In the genomic region with DNA sequence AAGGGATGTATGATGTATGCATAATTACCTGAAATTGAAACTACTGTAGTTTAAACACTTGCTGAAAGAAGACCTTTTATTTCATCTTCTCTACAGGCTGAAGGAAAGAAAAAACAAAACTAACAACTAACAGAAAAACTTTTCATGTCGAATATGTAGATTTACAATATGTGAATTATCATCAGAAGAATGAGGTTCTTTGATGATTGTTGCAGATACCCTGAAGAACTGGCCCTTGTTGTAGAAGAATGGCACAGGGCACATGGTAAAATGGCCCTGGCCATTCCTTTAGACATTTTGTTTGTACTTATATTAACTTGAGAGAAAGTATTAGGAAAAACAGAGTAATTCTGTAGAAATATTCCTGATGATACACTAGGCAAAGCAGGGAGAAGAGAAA, we compare ENCODE assay signal across 17 cellular contexts.
DNase-seq lines count a peak whose midpoint lies in the region; TF ChIP-seq lines count a peak whose summit lies in the region.
"Had no signal": no experiment of that assay in that cellular context is flagged by ENCODE, and none has a peak within 500 bp of the region (broad histone marks: within the 10 kb centered on the region; RNA-seq: fewer than 3 reads in every experiment).

No MANE protein-coding gene starts in this region.

- peaks cover 28% of the 10 kb centered on the region for H3K4me1 Mint-ChIP-seq in activated CD4-positive, alpha-beta T cell treated with anti-CD3 and anti-CD28 coated beads, Interleukin-2, amount 10 ng/mL, durations not matched to agents 24 days and 14 days
- H3K4me1 Mint-ChIP-seq in activated CD4-positive, alpha-beta T cell treated with anti-CD3 and anti-CD28 coated beads, Interleukin-2, amount 10 ng/mL, durations not matched to agents 7 days and 5 days, result peaks cover 16% of the 10 kb centered on the region
- peaks cover 20% of the 10 kb centered on the region for H3K4me1 Mint-ChIP-seq in activated naive CD4-positive, alpha-beta T cell treated with anti-CD3 and anti-CD28 coated beads, Interleukin-2, amount 50 U/mL, for 24 hours
- peaks cover 36% of the 10 kb centered on the region for H3K4me1 Mint-ChIP-seq in activated CD4-positive, alpha-beta memory T cell treated with anti-CD3 and anti-CD28 coated beads, Interleukin-2, amount 10 ng/mL, durations not matched to agents 7 days and 5 days
- H3K4me1 Mint-ChIP-seq in progenitor cell of endocrine pancreas (ENCODE audit: low read depth) (peaks cover 11% of the 10 kb centered on the region), Caco-2 (ENCODE audit: low read depth, unreplicated experiment) (no peaks in the 10 kb centered on the region)

- POLR2A ChIA-PET in activated CD4-positive, alpha-beta T cell treated with anti-CD3 and anti-CD28 coated beads, Interleukin-2, amount 10 ng/mL, durations not matched to agents 7 days and 5 days (lab: Charles Lee), result no interaction called here
- POLR2A ChIA-PET in activated CD4-positive, alpha-beta memory T cell treated with anti-CD3 and anti-CD28 coated beads, Interleukin-2, amount 10 ng/mL, durations not matched to agents 7 days and 5 days (lab: Charles Lee), result interaction anchor here (1.5 kb wide), 1 partner anchor 115 kb away, joined by 3 read pairs; no protein-coding TSS in a partner anchor
- POLR2A ChIA-PET in Caco-2 (lab: Charles Lee), result interaction anchor here (0.6 kb wide), 1 partner anchor 276 kb away, joined by 5 read pairs; no protein-coding TSS in a partner anchor

- TF ChIP-seq CTCF in progenitor cell of endocrine pancreas (IDR thresholded peaks at IDR 0.05; ENCODE audit: unreplicated experiment) (no peak), Caco-2 (IDR thresholded peaks at IDR 0.05; ENCODE audit: insufficient read depth in 1 of 2, low read depth in 1 of 2, low read length in 1 of 2, severe bottlenecking in 1 of 2, unreplicated experiment in 1 of 2) (no peak)

- H3K27me3 Mint-ChIP-seq in activated CD4-positive, alpha-beta T cell treated with anti-CD3 and anti-CD28 coated beads, Interleukin-2, amount 10 ng/mL, durations not matched to agents 24 days and 14 days, result no peaks in the 10 kb centered on the region
- H3K27me3 Mint-ChIP-seq in activated CD4-positive, alpha-beta T cell treated with anti-CD3 and anti-CD28 coated beads, Interleukin-2, amount 10 ng/mL, durations not matched to agents 7 days and 5 days, result no peaks in the 10 kb centered on the region
- no peaks in the 10 kb centered on the region for H3K27me3 Mint-ChIP-seq in activated naive CD4-positive, alpha-beta T cell treated with anti-CD3 and anti-CD28 coated beads, Interleukin-2, amount 50 U/mL, for 24 hours
- no peaks in the 10 kb centered on the region for H3K27me3 Mint-ChIP-seq in activated CD4-positive, alpha-beta memory T cell treated with anti-CD3 and anti-CD28 coated beads, Interleukin-2, amount 10 ng/mL, durations not matched to agents 7 days and 5 days
- H3K27me3 Mint-ChIP-seq in progenitor cell of endocrine pancreas, result peaks cover 10% of the 10 kb centered on the region
- no peaks in the 10 kb centered on the region for H3K27me3 Mint-ChIP-seq in Caco-2 (ENCODE audit: insufficient read depth, unreplicated experiment)
- H3K27me3 Mint-ChIP-seq: CD4-positive, CD25-positive, alpha-beta regulatory T cell had no signal

- no peak overlapping the region for H3K4me3 ChIP-seq in Caco-2 (ENCODE audit: low read depth, low read length)
- H3K4me3 ChIP-seq: BLaER1 treated with 17β-estradiol and CSF1 and Interleukin-3, amounts not matched to agents 10 nM and 100 nM; GM23248 had no signal

- no peak for DNase-seq in activated CD4-positive, alpha-beta T cell treated with anti-CD3 and anti-CD28 coated beads, Interleukin-2, amount 10 ng/mL, durations not matched to agents 24 days and 14 days
- DNase-seq in activated CD4-positive, alpha-beta T cell treated with anti-CD3 and anti-CD28 coated beads, Interleukin-2, amount 10 ng/mL, durations not matched to agents 7 days and 5 days, result no peak
- no peak for DNase-seq in activated naive CD4-positive, alpha-beta T cell treated with anti-CD3 and anti-CD28 coated beads, Interleukin-2, amount 50 U/mL, for 16 hours
- no peak for DNase-seq in activated CD4-positive, alpha-beta memory T cell treated with anti-CD3 and anti-CD28 coated beads, Interleukin-2, amount 10 ng/mL, durations not matched to agents 7 days and 5 days
- DNase-seq in progenitor cell of endocrine pancreas (ENCODE audit: low spot score, unreplicated experiment) (no peak), posterior cingulate gyrus (no peak), Caco-2 (no peak)
- DNase-seq: ACHN, Calu3, DMS 273 treated with DMSO at 0.1 percent for 48 hours, DMS79, EL, GM23248, H7 had no signal

- H3K36me3 Mint-ChIP-seq in activated CD4-positive, alpha-beta T cell treated with anti-CD3 and anti-CD28 coated beads, Interleukin-2, amount 10 ng/mL, durations not matched to agents 24 days and 14 days (ENCODE audit: low read depth), result no peaks in the 10 kb centered on the region
- no peaks in the 10 kb centered on the region for H3K36me3 Mint-ChIP-seq in activated CD4-positive, alpha-beta T cell treated with anti-CD3 and anti-CD28 coated beads, Interleukin-2, amount 10 ng/mL, durations not matched to agents 7 days and 5 days (ENCODE audit: low read depth)
- H3K36me3 Mint-ChIP-seq in activated naive CD4-positive, alpha-beta T cell treated with anti-CD3 and anti-CD28 coated beads, Interleukin-2, amount 50 U/mL, for 24 hours, result no peaks in the 10 kb centered on the region
- no peaks in the 10 kb centered on the region for H3K36me3 Mint-ChIP-seq in activated CD4-positive, alpha-beta memory T cell treated with anti-CD3 and anti-CD28 coated beads, Interleukin-2, amount 10 ng/mL, durations not matched to agents 7 days and 5 days (ENCODE audit: low read depth)
- H3K36me3 Mint-ChIP-seq in progenitor cell of endocrine pancreas (ENCODE audit: insufficient read depth) (no peaks in the 10 kb centered on the region), Caco-2 (ENCODE audit: insufficient read depth, unreplicated experiment) (no peaks in the 10 kb centered on the region)

- H3K9me3 ChIP-seq in Caco-2, result no peaks in the 10 kb centered on the region
- H3K9me3 ChIP-seq: BLaER1 treated with 17β-estradiol and CSF1 and Interleukin-3, amounts not matched to agents 10 nM and 100 nM had no signal

- H3K27me3 ChIP-seq in Caco-2 (replicated peaks; ENCODE audit: control insufficient read depth, insufficient read depth, low read length), result no peaks in the 10 kb centered on the region
- H3K27me3 ChIP-seq: BLaER1 treated with 17β-estradiol and CSF1 and Interleukin-3, amounts not matched to agents 10 nM and 100 nM had no signal

- CTCF ChIA-PET in activated CD4-positive, alpha-beta T cell treated with anti-CD3 and anti-CD28 coated beads, Interleukin-2, amount 10 ng/mL, durations not matched to agents 7 days and 5 days (lab: Charles Lee), result interaction anchor here (1.2 to 1.3 kb wide), 2 partner anchors 10 to 48 kb away, joined by 3 to 4 read pairs; no protein-coding TSS in a partner anchor
- CTCF ChIA-PET in activated CD4-positive, alpha-beta memory T cell treated with anti-CD3 and anti-CD28 coated beads, Interleukin-2, amount 10 ng/mL, durations not matched to agents 7 days and 5 days (lab: Charles Lee), result interaction anchor here (0.6 kb wide), 1 partner anchor 271 kb away, joined by 3 read pairs; no protein-coding TSS in a partner anchor
- CTCF ChIA-PET in Caco-2 (lab: Charles Lee), result no interaction called here

- peak overlapping the region; percentile 31 for H3K27ac Mint-ChIP-seq in activated CD4-positive, alpha-beta T cell treated with anti-CD3 and anti-CD28 coated beads, Interleukin-2, amount 10 ng/mL, durations not matched to agents 24 days and 14 days
- H3K27ac Mint-ChIP-seq in activated CD4-positive, alpha-beta T cell treated with anti-CD3 and anti-CD28 coated beads, Interleukin-2, amount 10 ng/mL, durations not matched to agents 7 days and 5 days, result no peak overlapping the region
- peak overlapping the region; percentile 15 for H3K27ac Mint-ChIP-seq in activated naive CD4-positive, alpha-beta T cell treated with anti-CD3 and anti-CD28 coated beads, Interleukin-2, amount 50 U/mL, for 24 hours
- H3K27ac Mint-ChIP-seq in activated CD4-positive, alpha-beta memory T cell treated with anti-CD3 and anti-CD28 coated beads, Interleukin-2, amount 10 ng/mL, durations not matched to agents 7 days and 5 days, result peak overlapping the region; percentile 68
- H3K27ac Mint-ChIP-seq in progenitor cell of endocrine pancreas (peak overlapping the region; percentile 0), Caco-2 (ENCODE audit: unreplicated experiment) (no peak overlapping the region)
- H3K27ac Mint-ChIP-seq: CD4-positive, CD25-positive, alpha-beta regulatory T cell had no signal

- H3K4me1 ChIP-seq in Caco-2, result peaks cover 14% of the 10 kb centered on the region; the same call in 1 of the 2 replicates

- BruUV-seq in Caco-2 (replicated peaks; lab: Mats Ljungman, UMichigan), result no TSS peak

- H3K9me3 Mint-ChIP-seq in activated CD4-positive, alpha-beta T cell treated with anti-CD3 and anti-CD28 coated beads, Interleukin-2, amount 10 ng/mL, durations not matched to agents 24 days and 14 days, result peaks cover 3% of the 10 kb centered on the region
- H3K9me3 Mint-ChIP-seq in activated CD4-positive, alpha-beta T cell treated with anti-CD3 and anti-CD28 coated beads, Interleukin-2, amount 10 ng/mL, durations not matched to agents 7 days and 5 days, result no peaks in the 10 kb centered on the region
- no peaks in the 10 kb centered on the region for H3K9me3 Mint-ChIP-seq in activated naive CD4-positive, alpha-beta T cell treated with anti-CD3 and anti-CD28 coated beads, Interleukin-2, amount 50 U/mL, for 24 hours
- no peaks in the 10 kb centered on the region for H3K9me3 Mint-ChIP-seq in activated CD4-positive, alpha-beta memory T cell treated with anti-CD3 and anti-CD28 coated beads, Interleukin-2, amount 10 ng/mL, durations not matched to agents 7 days and 5 days
- H3K9me3 Mint-ChIP-seq in progenitor cell of endocrine pancreas (ENCODE audit: low read depth) (no peaks in the 10 kb centered on the region), Caco-2 (ENCODE audit: unreplicated experiment) (no peaks in the 10 kb centered on the region)

- no peaks in the 10 kb centered on the region for H3K36me3 ChIP-seq in Caco-2 (ENCODE audit: control insufficient read depth, insufficient read depth, low read length)
- H3K36me3 ChIP-seq: BLaER1 treated with 17β-estradiol and CSF1 and Interleukin-3, amounts not matched to agents 10 nM and 100 nM had no signal

- H3K4me3 Mint-ChIP-seq in activated CD4-positive, alpha-beta T cell treated with anti-CD3 and anti-CD28 coated beads, Interleukin-2, amount 10 ng/mL, durations not matched to agents 24 days and 14 days, result peak overlapping the region; percentile 7
- H3K4me3 Mint-ChIP-seq in activated CD4-positive, alpha-beta T cell treated with anti-CD3 and anti-CD28 coated beads, Interleukin-2, amount 10 ng/mL, durations not matched to agents 7 days and 5 days, result no peak overlapping the region
- H3K4me3 Mint-ChIP-seq in activated naive CD4-positive, alpha-beta T cell treated with anti-CD3 and anti-CD28 coated beads, Interleukin-2, amount 50 U/mL, for 24 hours, result no peak overlapping the region
- no peak overlapping the region for H3K4me3 Mint-ChIP-seq in activated CD4-positive, alpha-beta memory T cell treated with anti-CD3 and anti-CD28 coated beads, Interleukin-2, amount 10 ng/mL, durations not matched to agents 7 days and 5 days
- H3K4me3 Mint-ChIP-seq in progenitor cell of endocrine pancreas (ENCODE audit: low read depth) (no peak overlapping the region), Caco-2 (ENCODE audit: unreplicated experiment) (no peak overlapping the region)
- H3K4me3 Mint-ChIP-seq: CD4-positive, CD25-positive, alpha-beta regulatory T cell had no signal

- intact Hi-C loops in activated CD4-positive, alpha-beta T cell treated with anti-CD3 and anti-CD28 coated beads, Interleukin-2, amount 10 ng/mL, durations not matched to agents 24 days and 14 days (cut with micrococcal nuclease), result loop anchor here (5.0 kb wide), 1 partner anchor 79 kb away; no protein-coding TSS in a partner anchor
- intact Hi-C loops in posterior cingulate gyrus (cut with DNase I), result no loop called here
- intact Hi-C loops in Caco-2 (cut with micrococcal nuclease; ENCODE audit: unreplicated experiment), result loop anchor here (10.0 kb wide), 1 partner anchor 618 kb away; no protein-coding TSS in a partner anchor

Comparison
In these comparisons a context has a peak if more than half of its experiments do, and no peak if none do; other contexts are left out.
1. H3K27ac Mint-ChIP-seq: peak in activated CD4-positive, alpha-beta T cell treated with anti-CD3 and anti-CD28 coated beads, Interleukin-2, amount 10 ng/mL, durations not matched to agents 24 days and 14 days (single experiment), activated naive CD4-positive, alpha-beta T cell treated with anti-CD3 and anti-CD28 coated beads, Interleukin-2, amount 50 U/mL, for 24 hours (single experiment), activated CD4-positive, alpha-beta memory T cell treated with anti-CD3 and anti-CD28 coated beads, Interleukin-2, amount 10 ng/mL, durations not matched to agents 7 days and 5 days (single experiment) and progenitor cell of endocrine pancreas (single experiment); none in activated CD4-positive, alpha-beta T cell treated with anti-CD3 and anti-CD28 coated beads, Interleukin-2, amount 10 ng/mL, durations not matched to agents 7 days and 5 days (single experiment) and Caco-2 (single experiment).